Comparison of ENCODE assay signal across 12 cellular contexts in genomic region chr1:65467536-65467935, GRCh38. TPM values are rescaled to one million over a fixed set of nuclear protein-coding genes. Genes with fewer than 3 reads are reported as not detected.
A peak's percentile ranks its signal among the peaks of the same experiment; 100 is the strongest.
DNase-seq lines count a peak whose midpoint lies in the region; ATAC-seq and TF ChIP-seq lines count a peak whose summit lies in the region.
"Had no signal": no experiment of that assay in that cellular context is flagged by ENCODE, and none has a peak within 500 bp of the region (broad histone marks: within the 10 kb centered on the region; RNA-seq: fewer than 3 reads in every experiment).

No MANE protein-coding gene starts in this region.

- H3K9me3 Mint-ChIP-seq in nephron progenitor cell, result peaks cover 43% of the 10 kb centered on the region

- dilution Hi-C loops in mammary epithelial cell (cut with HindIII; ENCODE audit: low sequenced_read_pairs), result no loop called here

- peaks cover 22% of the 10 kb centered on the region for H3K36me3 Mint-ChIP-seq in nephron progenitor cell (ENCODE audit: low read depth)

- no peak overlapping the region for H2AFZ ChIP-seq in mammary epithelial cell (ENCODE audit: low read depth, low read length)

- intact Hi-C loops in mammary epithelial cell (cut with micrococcal nuclease), result no loop called here

- in situ Hi-C loops in HAP-1 (cut with MboI; ENCODE audit: low sequenced_read_pairs), result no loop called here
- in situ Hi-C loops in mammary epithelial cell (cut with MboI; ENCODE audit: low sequenced_read_pairs in 2 of 2), result no loop called here

- 64% methylated on average over 6 of the region's 6 CpGs for WGBS in mammary epithelial cell (ENCODE audit: low coverage, missing lambda C conversion rate)

- CTCF ChIA-PET in mammary epithelial cell (lab: Charles Lee; ENCODE audit: low non-redundant PET), result no interaction called here

- no peak for TF ChIP-seq POLR2A in GM18505 (IDR thresholded peaks at IDR 0.05; ENCODE audit: borderline replicate concordance, extremely low read depth, insufficient read depth, insufficient read length)

- no peak for ATAC-seq in GM21447 (IDR thresholded peaks at IDR 0.05; ENCODE audit: unreplicated experiment)
- no peak for ATAC-seq in GM18505 (IDR thresholded peaks at IDR 0.05; ENCODE audit: unreplicated experiment)
- ATAC-seq in HG02981 (IDR thresholded peaks at IDR 0.05; ENCODE audit: unreplicated experiment), result no peak
- ATAC-seq: right cardiac atrium had no signal

- H3K4me3 ChIP-seq in HAP-1 (no peak overlapping the region), mammary epithelial cell (replicated peaks in 1 of 3; ENCODE audit: insufficient read depth in 1 of 3, low read depth in 2 of 3, low read length in 3 of 3) (no peak overlapping the region)

- no peaks in the 10 kb centered on the region for H4K20me1 ChIP-seq in mammary epithelial cell (ENCODE audit: insufficient read depth, low read length)

- DNase-seq in HAP-1 (ENCODE audit: low spot score in 2 of 2) (peak; percentile 83 to 86), NCI-H345 treated with DMSO at 0.1 percent for 48 hours (lab: John Stamatoyannopoulos, UW; ENCODE audit: unreplicated experiment) (peak; percentile 27), mammary epithelial cell (peak; percentile 18), nephron progenitor cell (peak; percentile 51), COLO829 (ENCODE audit: low spot score) (no peak)
- DNase-seq: activated effector memory CD4-positive, alpha-beta T cell treated with anti-CD3 and anti-CD28 coated beads, Interleukin-2, amount 50 U/mL, for 16 hours; effector CD8-positive, alpha-beta T cell; NCI-H1694 treated with DMSO at 0.1 percent for 48 hours had no signal

- no peak overlapping the region for H3K9ac ChIP-seq in mammary epithelial cell (ENCODE audit: insufficient read depth, low read length)

- H3K27me3 ChIP-seq in HAP-1 (ENCODE audit: low read depth) (no peaks in the 10 kb centered on the region), mammary epithelial cell (ENCODE audit: insufficient read depth, low read length) (no peaks in the 10 kb centered on the region)

- no peak overlapping the region for H3K4me2 ChIP-seq in mammary epithelial cell (ENCODE audit: insufficient read depth, low read depth, low read length)

- no peaks in the 10 kb centered on the region for H3K4me1 Mint-ChIP-seq in nephron progenitor cell

- no TSS peak for BruUV-seq in mammary epithelial cell (replicated peaks; lab: Mats Ljungman, UMichigan)

- H3K4me1 ChIP-seq in HAP-1 (peaks cover 25% of the 10 kb centered on the region), mammary epithelial cell (ENCODE audit: insufficient read depth, low read length) (no peaks in the 10 kb centered on the region)

- H3K9me3 ChIP-seq in HAP-1, result peaks cover 2% of the 10 kb centered on the region; the same call in 1 of the 2 replicates
- H3K9me3 ChIP-seq in mammary epithelial cell (replicated peaks; ENCODE audit: insufficient read depth, low read length), result no peaks in the 10 kb centered on the region

- H3K27me3 Mint-ChIP-seq in nephron progenitor cell (ENCODE audit: low read depth, poor library complexity), result peaks cover 3% of the 10 kb centered on the region

- TF ChIP-seq CTCF in mammary epithelial cell (conservative IDR thresholded peaks at IDR 0.05 in 1 of 2, IDR thresholded peaks at IDR 0.05 in 1 of 2; ENCODE audit: extremely low read depth in 1 of 2, insufficient read depth in 1 of 2, low read depth in 1 of 2, low read length in 2 of 2) (no peak), nephron progenitor cell (IDR thresholded peaks at IDR 0.05) (no peak)

- no peak overlapping the region for H3K4me3 Mint-ChIP-seq in nephron progenitor cell

- H3K27ac ChIP-seq in mammary epithelial cell (ENCODE audit: insufficient read depth, low read depth, low read length), result no peak overlapping the region

- H3K27ac Mint-ChIP-seq in nephron progenitor cell, result no peak overlapping the region

- no peaks in the 10 kb centered on the region for H3K36me3 ChIP-seq in HAP-1 (replicated peaks)
- H3K36me3 ChIP-seq in mammary epithelial cell (ENCODE audit: insufficient read depth, low read length), result no peaks in the 10 kb centered on the region

- no peaks in the 10 kb centered on the region for H3K79me2 ChIP-seq in mammary epithelial cell (ENCODE audit: insufficient read depth, low read length)

RNA-seq across cellular contexts. Expression of gene LEPR, which starts 47.1 kb away (rescaled TPM):
- total RNA-seq in mammary epithelial cell, result 10 to 100 TPM in 1 of 2 donors, 1 to 10 TPM in 1; 3.5 to 14.5 TPM
- 2.9 TPM for polyA plus RNA-seq in mammary epithelial cell
- polyA minus RNA-seq in mammary epithelial cell, result 2.6 TPM

RNA-seq across cellular contexts. Expression of gene LEPROT, which starts 47.1 kb away (rescaled TPM):
- 10 to 100 TPM; 55.1 to 88.7 TPM for total RNA-seq in mammary epithelial cell
- 29.5 TPM for polyA plus RNA-seq in mammary epithelial cell
- 16.1 TPM for polyA minus RNA-seq in mammary epithelial cell
